Comparison of ENCODE assay signal across 8 cellular contexts in genomic region chr6:30325873-30326445, GRCh38. TPM values are rescaled to one million over a fixed set of nuclear protein-coding genes. Genes with fewer than 3 reads are reported as not detected.
A peak's percentile ranks its signal among the peaks of the same experiment; 100 is the strongest.
DNase-seq lines count a peak whose midpoint lies in the region; ATAC-seq and TF ChIP-seq lines count a peak whose summit lies in the region.

No MANE protein-coding gene starts in this region.

- peak overlapping the region; percentile 92 to 100 for H3K4me3 ChIP-seq in Panc1 (ENCODE audit: low read depth in 2 of 2, low read length in 2 of 2)
- H3K4me3 ChIP-seq in iPS DF 6.9 (ENCODE audit: low read length): peak overlapping the region; percentile 88
- H3K4me3 ChIP-seq in skeletal muscle satellite cell (ENCODE audit: low read length): peak overlapping the region; percentile 76

- H3K27ac ChIP-seq in CD4-positive, alpha-beta T cell (ENCODE audit: low read depth, low read length): peak overlapping the region; percentile 98
- H3K27ac ChIP-seq in Panc1 (ENCODE audit: low read length): peak overlapping the region; percentile 92
- no peak overlapping the region for H3K27ac ChIP-seq in iPS DF 6.9 (ENCODE audit: low read length)

- POLR2A ChIA-PET in CD4-positive, alpha-beta T cell (lab: Charles Lee): interaction anchor here (0.6 to 3.4 kb wide), 30 partner anchors 9 to 1633 kb away, joined by 3 to 61 read pairs (median 5); partner anchors contain the start of genes DDX39B, MDC1, MRPS18B and NELFE
- POLR2A ChIA-PET in Panc1 (lab: Charles Lee): interaction anchor here (0.6 to 1.6 kb wide), 3 partner anchors 54 to 113 kb away, joined by 4 to 7 read pairs (median 4); partner anchors contain the start of gene TRIM26

- H3K27ac Mint-ChIP-seq in CD4-positive, alpha-beta T cell: peak overlapping the region; percentile 97
- peak overlapping the region; percentile 99 for H3K27ac Mint-ChIP-seq in activated naive CD8-positive, alpha-beta T cell

- H3K9me3 ChIP-seq in CD4-positive, alpha-beta T cell (ENCODE audit: control insufficient read depth, low read length): no peaks in the 10 kb centered on the region
- H3K9me3 ChIP-seq in Panc1 (ENCODE audit: control insufficient read depth, insufficient read depth, low read depth, low read length) (no peaks in the 10 kb centered on the region), iPS DF 6.9 (ENCODE audit: control insufficient read depth, insufficient read depth, low read length) (no peaks in the 10 kb centered on the region), skeletal muscle satellite cell (replicated peaks; ENCODE audit: low read length) (peaks cover 2% of the 10 kb centered on the region)

- no CpG with 5 or more reads among the region's 25 CpGs for WGBS in iPS DF 6.9 (ENCODE audit: insufficient coverage, insufficient read length)

- peak overlapping the region; percentile 91 for H3K4me3 Mint-ChIP-seq in CD4-positive, alpha-beta T cell
- H3K4me3 Mint-ChIP-seq in activated naive CD8-positive, alpha-beta T cell: peak overlapping the region; percentile 96

- H3K4me1 Mint-ChIP-seq in CD4-positive, alpha-beta T cell (ENCODE audit: low read depth): peaks cover 75% of the 10 kb centered on the region
- peaks cover 64% of the 10 kb centered on the region for H3K4me1 Mint-ChIP-seq in activated naive CD8-positive, alpha-beta T cell (ENCODE audit: low read depth)

- no peaks in the 10 kb centered on the region for H3K27me3 Mint-ChIP-seq in CD4-positive, alpha-beta T cell
- H3K27me3 Mint-ChIP-seq in activated naive CD8-positive, alpha-beta T cell: no peaks in the 10 kb centered on the region

- peak; percentile 28 for ATAC-seq in CD4-positive, alpha-beta T cell (ENCODE audit: poor library complexity)
- peak; percentile 29 for ATAC-seq in GM21367 (IDR thresholded peaks at IDR 0.05; ENCODE audit: unreplicated experiment)
- peak; percentile 14 for ATAC-seq in Panc1

- intact Hi-C loops in CD4-positive, alpha-beta T cell (cut with DNase I, micrococcal nuclease): loop anchor here (1.0 to 10.0 kb wide), 7 partner anchors 19 to 589 kb away; partner anchors contain the start of genes POLR1H (in 1 of the 2), PPP1R11 (in 1 of the 2), RPP21 (in 1 of the 2) and TRIM26 (in 1 of the 2)
- intact Hi-C loops in Panc1 (cut with micrococcal nuclease; ENCODE audit: unreplicated experiment): no loop called here

- H3K27me3 ChIP-seq in CD4-positive, alpha-beta T cell (ENCODE audit: control insufficient read depth, insufficient read depth, low read length): no peaks in the 10 kb centered on the region
- H3K27me3 ChIP-seq in Panc1 (ENCODE audit: control insufficient read depth, insufficient read depth, low read length) (no peaks in the 10 kb centered on the region), iPS DF 6.9 (ENCODE audit: control insufficient read depth, insufficient read depth, low read length) (no peaks in the 10 kb centered on the region), skeletal muscle satellite cell (ENCODE audit: control insufficient read depth, insufficient read depth, low read length) (no peaks in the 10 kb centered on the region)

- H3K36me3 Mint-ChIP-seq in CD4-positive, alpha-beta T cell (ENCODE audit: low read depth): peaks cover 58% of the 10 kb centered on the region
- peaks cover 13% of the 10 kb centered on the region for H3K36me3 Mint-ChIP-seq in activated naive CD8-positive, alpha-beta T cell

- peak in 4 of 10 experiments; percentile 44 to 71 (median 60) for DNase-seq in CD4-positive, alpha-beta T cell
- DNase-seq in HUDEP-2 (lab: John Stamatoyannopoulos, UW; ENCODE audit: unreplicated experiment in 76 of 76) (peak in 53 of 76 experiments; percentile 27 to 81 (median 59)), Panc1 (ENCODE audit: low read depth, low spot score) (peak; percentile 36), iPS DF 6.9 (ENCODE audit: low read depth, low spot score) (peak; percentile 60), dedifferentiated amniotic fluid mesenchymal stem cell (ENCODE audit: extremely low spot score) (no peak)

- BruUV-seq in Panc1 (replicated peaks; lab: Mats Ljungman, UMichigan): no TSS peak

- CTCF ChIA-PET in CD4-positive, alpha-beta T cell (lab: Charles Lee): interaction anchor here (1.1 to 1.7 kb wide), 3 partner anchors 9 to 107 kb away, joined by 4 to 7 read pairs (median 5); no protein-coding TSS in a partner anchor
- CTCF ChIA-PET in Panc1 (lab: Charles Lee): no interaction called here

- peaks cover 21% of the 10 kb centered on the region for H3K4me1 ChIP-seq in Panc1 (ENCODE audit: control insufficient read depth, insufficient read depth, low read length)
- peaks cover 4% of the 10 kb centered on the region; the same call in 1 of the 2 replicates for H3K4me1 ChIP-seq in iPS DF 6.9 (ENCODE audit: control insufficient read depth, insufficient read depth, low read length)
- H3K4me1 ChIP-seq in skeletal muscle satellite cell (ENCODE audit: control insufficient read depth, insufficient read depth, low read length): peaks cover 40% of the 10 kb centered on the region

- peak overlapping the region; percentile 97 for H3K9ac ChIP-seq in skeletal muscle satellite cell (ENCODE audit: low read depth, low read length)

- no peaks in the 10 kb centered on the region for H3K9me3 Mint-ChIP-seq in CD4-positive, alpha-beta T cell
- no peaks in the 10 kb centered on the region for H3K9me3 Mint-ChIP-seq in activated naive CD8-positive, alpha-beta T cell (ENCODE audit: low read depth)

- in situ Hi-C loops in Panc1 (cut with HindIII; ENCODE audit: low pct_unique_long_range_greater_than_20kb, low sequenced_read_pairs): no loop called here

- H3K4me2 ChIP-seq in skeletal muscle satellite cell (ENCODE audit: low read length): peak overlapping the region; percentile 84

- TF ChIP-seq CTCF in CD4-positive, alpha-beta T cell (IDR thresholded peaks at IDR 0.05): no peak
- no peak for TF ChIP-seq CTCF in Panc1 (IDR thresholded peaks at IDR 0.05)

- H3K36me3 ChIP-seq in Panc1 (ENCODE audit: control insufficient read depth, insufficient read depth, low read length) (peaks cover 2% of the 10 kb centered on the region; the same call in 1 of the 2 replicates), iPS DF 6.9 (ENCODE audit: control insufficient read depth, insufficient read depth, low read length) (peaks cover 11% of the 10 kb centered on the region; the same call in 1 of the 2 replicates), skeletal muscle satellite cell (ENCODE audit: insufficient read depth, low read length) (peaks cover 17% of the 10 kb centered on the region)

RNA-seq across cellular contexts. Expression of gene TRIM39, which starts 0.8 kb away (rescaled TPM):
- total RNA-seq in CD4-positive, alpha-beta T cell: 10 to 100 TPM; 38.2 to 38.3 TPM
- 13.4 TPM for total RNA-seq in Panc1 (2021; ENCODE audit: unreplicated experiment)
- polyA plus RNA-seq in Panc1 (2012; ENCODE audit: insufficient read length): 8.8 TPM
- 7.1 and 8.3 TPM in 2 replicates for total RNA-seq in skeletal muscle satellite cell (2012; rRNA removed)

RNA-seq across cellular contexts. Expression of gene RPP21, which starts 19.0 kb away (rescaled TPM):
- total RNA-seq in CD4-positive, alpha-beta T cell: 10 to 100 TPM; 42.8 to 51.9 TPM
- total RNA-seq in Panc1 (2021; ENCODE audit: unreplicated experiment): 81.3 TPM
- polyA plus RNA-seq in Panc1 (2012; ENCODE audit: insufficient read length): 120 TPM
- 42.8 and 43.7 TPM in 2 replicates for total RNA-seq in skeletal muscle satellite cell (2012; rRNA removed)
